In the genomic region with DNA sequence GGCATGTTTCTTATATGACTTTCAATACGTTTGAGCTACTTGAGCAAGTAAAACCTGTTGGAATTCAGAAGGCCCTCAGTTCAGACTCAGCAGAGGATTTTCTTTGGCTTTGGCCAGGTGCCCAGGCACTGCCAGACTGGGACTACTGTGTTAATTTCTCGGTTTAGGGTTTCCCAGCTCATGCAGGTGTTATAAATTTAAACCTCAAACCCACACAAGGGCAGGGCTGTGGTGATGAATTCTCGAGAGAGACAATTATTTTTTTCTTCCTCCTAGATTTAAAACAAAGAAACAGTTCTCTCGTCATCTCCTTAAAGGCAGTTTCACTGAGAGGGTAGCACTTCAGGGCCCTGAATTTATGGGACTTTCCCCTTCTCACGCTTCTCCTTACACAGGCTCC, we compare ENCODE assay signal across 14 cellular contexts.
DNase-seq lines count a peak whose midpoint lies in the region; ATAC-seq and TF ChIP-seq lines count a peak whose summit lies in the region.
"Had no signal": no experiment of that assay in that cellular context is flagged by ENCODE, and none has a peak within 500 bp of the region (broad histone marks: within the 10 kb centered on the region; RNA-seq: fewer than 3 reads in every experiment).

No MANE protein-coding gene starts in this region.

- no peaks in the 10 kb centered on the region for H3F3A ChIP-seq in MM.1S (ENCODE audit: insufficient read depth, low read length)

- no peak overlapping the region for H3K9ac ChIP-seq in MM.1S (ENCODE audit: low read length)

- no peaks in the 10 kb centered on the region; the same call in 1 of the 2 replicates for H3K9me2 ChIP-seq in MM.1S (replicated peaks; ENCODE audit: insufficient read depth, low read length)

- H3K27ac ChIP-seq in MM.1S (ENCODE audit: low read length), result no peak overlapping the region
- H3K27ac ChIP-seq: C4-2B, esophagus muscularis mucosa had no signal

- no peak overlapping the region for H3K4me3 ChIP-seq in MM.1S (ENCODE audit: low read length)
- no peak overlapping the region for H3K4me3 ChIP-seq in epithelial cell of esophagus (ENCODE audit: low read length)
- no peak overlapping the region for H3K4me3 ChIP-seq in mucosa of descending colon
- H3K4me3 ChIP-seq: esophagus muscularis mucosa had no signal

- ATAC-seq in GM21423 (IDR thresholded peaks at IDR 0.05; ENCODE audit: unreplicated experiment), result peak; percentile 46
- ATAC-seq in GM19455 (IDR thresholded peaks at IDR 0.05; ENCODE audit: unreplicated experiment), result no peak
- ATAC-seq in mucosa of descending colon, result no peak

- TF ChIP-seq CTCF in MM.1S (IDR thresholded peaks at IDR 0.05; ENCODE audit: low read length) (no peak), epithelial cell of esophagus (IDR thresholded peaks at IDR 0.05; ENCODE audit: insufficient read depth, low read depth, low read length, missing control alignments) (no peak), mucosa of descending colon (IDR thresholded peaks at IDR 0.05) (no peak)

- in situ Hi-C loops in G401 (cut with HindIII; ENCODE audit: low sequenced_read_pairs), result no loop called here

- H3K4me2 ChIP-seq in MM.1S (ENCODE audit: low read depth, low read length), result no peak overlapping the region

- DNase-seq in G401 (ENCODE audit: low spot score) (peak; percentile 44), MM.1S (peak; percentile 65), epithelial cell of esophagus (ENCODE audit: low read depth) (peak; percentile 38), superior temporal gyrus (ENCODE audit: extremely low spot score) (no peak), mucosa of descending colon (no peak)
- no peak for DNase-seq in activated CD4-positive, alpha-beta T cell treated with anti-CD3 and anti-CD28 coated beads, Interleukin-2, amount 50 U/mL, for 1 hour
- DNase-seq: activated CD4-positive, alpha-beta T cell treated with anti-CD3 and anti-CD28 coated beads for 4 hours; activated effector memory CD4-positive, alpha-beta T cell treated with Interleukin-2 at 50 U/mL for 16 hours; midbrain; NCI-H1092 had no signal

- H3K4me1 ChIP-seq in MM.1S (ENCODE audit: low read length) (no peaks in the 10 kb centered on the region), mucosa of descending colon (ENCODE audit: low read depth) (peaks cover 7% of the 10 kb centered on the region)

- H3K9me3 ChIP-seq in MM.1S (replicated peaks; ENCODE audit: insufficient read depth, low read length) (no peaks in the 10 kb centered on the region), mucosa of descending colon (no peaks in the 10 kb centered on the region)
- H3K9me3 ChIP-seq: esophagus muscularis mucosa had no signal

- intact Hi-C loops in mucosa of descending colon (cut with DNase I, micrococcal nuclease), result no loop called here

- no peak overlapping the region for H2AFZ ChIP-seq in MM.1S (ENCODE audit: low read length)

- no peaks in the 10 kb centered on the region for H4K20me1 ChIP-seq in MM.1S (ENCODE audit: insufficient read depth, low read length)

- H3K27me3 ChIP-seq in MM.1S (replicated peaks; ENCODE audit: insufficient read depth, low read length), result no peaks in the 10 kb centered on the region
- H3K27me3 ChIP-seq: esophagus muscularis mucosa had no signal

- H3K79me2 ChIP-seq in MM.1S (ENCODE audit: low read length), result no peaks in the 10 kb centered on the region

- H3K36me3 ChIP-seq in MM.1S (replicated peaks; ENCODE audit: insufficient read depth, low read length) (no peaks in the 10 kb centered on the region), mucosa of descending colon (ENCODE audit: low read depth) (no peaks in the 10 kb centered on the region)
- H3K36me3 ChIP-seq: esophagus muscularis mucosa had no signal

Comparison
In these comparisons a context has a peak if more than half of its experiments do, and no peak if none do; other contexts are left out.
1. DNase-seq: peak in G401 (single experiment), MM.1S (single experiment) and epithelial cell of esophagus (single experiment); none in activated CD4-positive, alpha-beta T cell treated with anti-CD3 and anti-CD28 coated beads, Interleukin-2, amount 50 U/mL, for 1 hour (single experiment), superior temporal gyrus (single experiment) and mucosa of descending colon (0 of 3).